In the genomic region with DNA sequence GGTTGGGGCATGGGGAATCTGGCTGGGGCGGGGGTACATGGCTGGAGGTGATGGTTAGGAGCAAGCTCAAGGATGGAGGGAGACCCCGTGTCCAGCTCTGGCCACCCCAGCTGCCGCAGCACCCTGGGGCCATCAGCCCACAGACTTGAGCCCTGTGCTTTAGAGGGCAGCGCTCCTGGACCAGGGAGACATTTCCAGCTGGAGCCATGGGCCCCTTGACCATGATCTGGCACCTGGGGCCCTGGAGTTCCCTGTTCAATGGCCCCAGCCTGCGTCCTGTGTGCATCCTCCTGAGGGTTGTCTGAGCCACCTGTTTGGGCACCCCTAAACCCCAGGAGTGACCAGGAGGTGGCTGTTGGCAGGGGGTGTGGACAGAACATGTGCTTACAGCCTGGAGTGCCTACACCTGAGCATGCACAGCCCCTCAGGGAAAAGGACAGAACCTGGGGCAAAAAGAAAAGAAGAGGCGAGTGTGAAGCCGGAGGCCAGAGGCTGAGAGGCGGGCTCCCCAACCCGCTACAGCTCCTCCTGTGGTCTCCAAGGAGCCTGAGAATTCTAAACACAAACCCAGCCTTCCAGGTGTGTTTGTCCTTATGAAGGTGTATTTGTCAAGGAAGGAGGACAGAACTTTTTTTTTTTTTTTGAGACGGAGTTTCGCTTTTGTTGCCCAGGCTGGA, we compare ENCODE assay signal across 12 cellular contexts.
DNase-seq lines count a peak whose midpoint lies in the region; ATAC-seq and TF ChIP-seq lines count a peak whose summit lies in the region.
"Had no signal": no experiment of that assay in that cellular context is flagged by ENCODE, and none has a peak within 500 bp of the region (broad histone marks: within the 10 kb centered on the region; RNA-seq: fewer than 3 reads in every experiment).

No MANE protein-coding gene starts in this region.

- H3K9me3 Mint-ChIP-seq in progenitor cell of endocrine pancreas (ENCODE audit: low read depth) = no peaks in the 10 kb centered on the region
- H3K9me3 Mint-ChIP-seq: stimulated activated naive CD8-positive, alpha-beta T cell treated with anti-CD3 and anti-CD28 coated beads, Interleukin-15, Interleukin-2, amounts not matched to agents 100 ng/mL and 50 ng/mL, for 24 hours had no signal

- H3K4me3 Mint-ChIP-seq in progenitor cell of endocrine pancreas (ENCODE audit: low read depth) = peak overlapping the region; percentile 85
- H3K4me3 Mint-ChIP-seq: B cell had no signal

- no peaks in the 10 kb centered on the region for H3K36me3 ChIP-seq in A673 (ENCODE audit: insufficient read depth, low read length, poor library complexity, severe bottlenecking)
- peaks cover 11% of the 10 kb centered on the region for H3K36me3 ChIP-seq in NT2/D1 (ENCODE audit: insufficient read depth, insufficient read length, low read length)
- peaks cover 0 to 25% (median 0%) of the 10 kb centered on the region in 9 donors for H3K36me3 ChIP-seq in heart right ventricle

- H3K9me3 ChIP-seq in A673 (ENCODE audit: low read depth, low read length, poor library complexity, severe bottlenecking) (no peaks in the 10 kb centered on the region), NT2/D1 (ENCODE audit: insufficient read depth, low read length) (no peaks in the 10 kb centered on the region), heart right ventricle (no peaks in the 10 kb centered on the region)

- ATAC-seq in heart right ventricle (no peak), GM19452 (IDR thresholded peaks at IDR 0.05; ENCODE audit: unreplicated experiment) (no peak)
- ATAC-seq: foreskin keratinocyte had no signal

- H3K27me3 ChIP-seq in A673 (replicated peaks; ENCODE audit: insufficient read depth, low read depth, low read length, poor library complexity) = no peaks in the 10 kb centered on the region
- no peaks in the 10 kb centered on the region for H3K27me3 ChIP-seq in NT2/D1 (ENCODE audit: insufficient read depth, insufficient read length)
- H3K27me3 ChIP-seq in heart right ventricle = no peaks in the 10 kb centered on the region
- H3K27me3 ChIP-seq: foreskin keratinocyte had no signal

- POLR2A ChIA-PET in A673 (lab: Charles Lee; ENCODE audit: low non-redundant PET) = interaction anchor here (0.6 kb wide), 2 partner anchors 108 to 148 kb away, joined by 4 to 6 read pairs; no protein-coding TSS in a partner anchor

- CTCF ChIA-PET in A673 (lab: Charles Lee) = interaction anchor here (0.7 kb wide), 1 partner anchor 17 kb away, joined by 8 read pairs; no protein-coding TSS in a partner anchor

- H3K27ac Mint-ChIP-seq in progenitor cell of endocrine pancreas = peak overlapping the region; percentile 98
- H3K27ac Mint-ChIP-seq: B cell; stimulated activated naive CD8-positive, alpha-beta T cell treated with anti-CD3 and anti-CD28 coated beads, Interleukin-15, Interleukin-2, amounts not matched to agents 100 ng/mL and 50 ng/mL, for 24 hours had no signal

- H3K4me1 ChIP-seq in A673 (ENCODE audit: insufficient read depth, low read length, poor library complexity, severe bottlenecking) = peaks cover 65% of the 10 kb centered on the region
- H3K4me1 ChIP-seq in NT2/D1 (ENCODE audit: insufficient read depth, insufficient read length) = peaks cover 59% of the 10 kb centered on the region
- H3K4me1 ChIP-seq in heart right ventricle = peaks cover 24 to 91% (median 68%) of the 10 kb centered on the region in 9 donors

- 92 to 96% methylated on average over 9 to 11 of the region's 11 CpGs for WGBS in heart right ventricle, 2 donors

- intact Hi-C loops in A673 (cut with micrococcal nuclease; ENCODE audit: unreplicated experiment) (loop anchor here (10.0 kb wide), 1 partner anchor 111 kb away; no protein-coding TSS in a partner anchor), heart right ventricle (cut with DNase I) (loop anchor here in 4 of 10 donors (5.0 to 10.0 kb wide), 5 partner anchors 111 to 357 kb away; a partner anchor contains a TSS)

- no peak overlapping the region for H3K4me3 ChIP-seq in A673 (ENCODE audit: low read depth, low read length, poor library complexity, severe bottlenecking)
- H3K4me3 ChIP-seq in NT2/D1 (ENCODE audit: insufficient read length, low read depth) = no peak overlapping the region
- peak overlapping the region in 1 of 10 donors; percentile 61 for H3K4me3 ChIP-seq in heart right ventricle

- H3K27ac ChIP-seq in A673 (ENCODE audit: low read depth, low read length, poor library complexity, severe bottlenecking) = peak overlapping the region; percentile 59
- H3K27ac ChIP-seq in heart right ventricle = peak overlapping the region in 9 of 10 donors; percentile 92 to 100 (median 98)
- H3K27ac ChIP-seq: foreskin keratinocyte had no signal

- BruUV-seq in A673 (replicated peaks; lab: Mats Ljungman, UMichigan) = no TSS peak

- TF ChIP-seq CTCF in A673 (conservative IDR thresholded peaks at IDR 0.05; ENCODE audit: low read depth, low read length) (no peak), heart right ventricle (IDR thresholded peaks at IDR 0.05) (no peak), progenitor cell of endocrine pancreas (IDR thresholded peaks at IDR 0.05; ENCODE audit: unreplicated experiment) (no peak)

- peaks cover 58% of the 10 kb centered on the region for H3K4me1 Mint-ChIP-seq in progenitor cell of endocrine pancreas (ENCODE audit: low read depth)

- H3K36me3 Mint-ChIP-seq in progenitor cell of endocrine pancreas (ENCODE audit: insufficient read depth) = no peaks in the 10 kb centered on the region

- H3K27me3 Mint-ChIP-seq in progenitor cell of endocrine pancreas = no peaks in the 10 kb centered on the region
- H3K27me3 Mint-ChIP-seq: stimulated activated naive CD8-positive, alpha-beta T cell treated with anti-CD3 and anti-CD28 coated beads, Interleukin-15, Interleukin-2, amounts not matched to agents 100 ng/mL and 50 ng/mL, for 24 hours had no signal

- peak overlapping the region; percentile 53 for H3K9ac ChIP-seq in NT2/D1 (ENCODE audit: insufficient read length, low read depth)

- DNase-seq in A673 (ENCODE audit: low spot score) (no peak), NT2/D1 (ENCODE audit: low read depth, low spot score) (no peak), heart right ventricle (no peak), progenitor cell of endocrine pancreas (ENCODE audit: low spot score, unreplicated experiment) (no peak), NCI-H2107 (lab: John Stamatoyannopoulos, UW) (no peak)
- DNase-seq in activated effector memory CD4-positive, alpha-beta T cell treated with Interleukin-2 at 50 U/mL for 16 hours = no peak
- no peak for DNase-seq in activated CD4-positive, alpha-beta T cell treated with anti-CD3 and anti-CD28 coated beads for 1 hour
- DNase-seq: foreskin keratinocyte, NCI-H1048 had no signal
